In genomic region chr17:40178021-40178601, GRCh38 we compare ENCODE assay signal across 8 cellular contexts. TPM values are rescaled to one million over a fixed set of nuclear protein-coding genes. Genes with fewer than 3 reads are reported as not detected.
DNase-seq lines count a peak whose midpoint lies in the region; ATAC-seq and TF ChIP-seq lines count a peak whose summit lies in the region.

No MANE protein-coding gene starts in this region.

- no peaks in the 10 kb centered on the region for H3K27me3 ChIP-seq in cardiac muscle cell
- H3K27me3 ChIP-seq in colonic mucosa, result no peaks in the 10 kb centered on the region
- no peaks in the 10 kb centered on the region for H3K27me3 ChIP-seq in mucosa of stomach (ENCODE audit: control insufficient read depth, insufficient read depth, low read length)
- H3K27me3 ChIP-seq in vagina, result no peaks in the 10 kb centered on the region

- DNase-seq in cardiac muscle cell (ENCODE audit: low read depth in 1 of 2, low spot score in 1 of 2) (peak in 1 of 2 donors; percentile 39), left ventricle myocardium superior (no peak), colonic mucosa (peak; percentile 33), vagina (ENCODE audit: extremely low spot score in 2 of 2) (no peak), NCI-H774 (lab: John Stamatoyannopoulos, UW) (no peak), DMS79 (lab: John Stamatoyannopoulos, UW) (no peak)
- no peak for DNase-seq in activated CD4-positive, CD25-positive, alpha-beta regulatory T cell treated with anti-CD3 and anti-CD28 coated beads, Interleukin-2, amount 50 U/mL, for 72 hours

- no peak for TF ChIP-seq CTCF in cardiac muscle cell (IDR thresholded peaks at IDR 0.05; ENCODE audit: low read depth, low read length)
- no peak for TF ChIP-seq CTCF in colonic mucosa (IDR thresholded peaks at IDR 0.05)
- TF ChIP-seq CTCF in vagina (IDR thresholded peaks at IDR 0.05), result no peak

- ATAC-seq in left ventricle myocardium superior, result no peak

- H3K4me1 ChIP-seq in cardiac muscle cell (ENCODE audit: low read depth) (peaks cover 13% of the 10 kb centered on the region), colonic mucosa (peaks cover 11% of the 10 kb centered on the region), mucosa of stomach (ENCODE audit: control insufficient read depth, insufficient read depth, low read length) (peaks cover 48% of the 10 kb centered on the region), vagina (peaks cover 29% of the 10 kb centered on the region)

- no peaks in the 10 kb centered on the region for H3K9me3 ChIP-seq in cardiac muscle cell (ENCODE audit: low read depth)
- no peaks in the 10 kb centered on the region for H3K9me3 ChIP-seq in colonic mucosa
- no peaks in the 10 kb centered on the region for H3K9me3 ChIP-seq in mucosa of stomach (ENCODE audit: control insufficient read depth, low read length)
- no peaks in the 10 kb centered on the region for H3K9me3 ChIP-seq in vagina

- H3K27ac ChIP-seq in cardiac muscle cell (no peak overlapping the region), colonic mucosa (peak overlapping the region; percentile 86), vagina (peak overlapping the region; percentile 74)

- no peak for TF ChIP-seq POLR2A in vagina (IDR thresholded peaks at IDR 0.05)

- intact Hi-C loops in left ventricle myocardium superior (cut with micrococcal nuclease), result no loop called here
- intact Hi-C loops in colonic mucosa (cut with DNase I), result no loop called here
- intact Hi-C loops in vagina (cut with DNase I), result loop anchor here (10.0 kb wide), 1 partner anchor 113 kb away; the partner anchor contains the start of gene THRA

- peak overlapping the region; percentile 58 to 88 for H3K9ac ChIP-seq in colonic mucosa (ENCODE audit: low read depth in 2 of 2, low read length in 2 of 2)
- H3K9ac ChIP-seq in mucosa of stomach (ENCODE audit: low read length), result peak overlapping the region; percentile 81

- H3K4me3 ChIP-seq in cardiac muscle cell (peak overlapping the region; percentile 41), colonic mucosa (peak overlapping the region; percentile 48), mucosa of stomach (ENCODE audit: low read length) (peak overlapping the region; percentile 66), vagina (peak overlapping the region; percentile 73)

- H3K36me3 ChIP-seq in cardiac muscle cell, result no peaks in the 10 kb centered on the region
- H3K36me3 ChIP-seq in colonic mucosa, result no peaks in the 10 kb centered on the region
- no peaks in the 10 kb centered on the region for H3K36me3 ChIP-seq in mucosa of stomach (ENCODE audit: control insufficient read depth, insufficient read depth, low read length)
- H3K36me3 ChIP-seq in vagina, result peaks cover 0 to 6% of the 10 kb centered on the region in 2 donors

RNA-seq across cellular contexts. Expression of gene RAPGEFL1, which starts 0.8 kb away (rescaled TPM):
- total RNA-seq in cardiac muscle cell (7.1 and 12.2 TPM in 2 replicates), left ventricle myocardium superior (3.8 TPM), colonic mucosa (100 to 1,000 TPM in 1 of 2 donors, 10 to 100 TPM in 1; 98.2 to 108 TPM), vagina (144 TPM)
- 10.1 and 10.6 TPM in 2 replicates for polyA plus RNA-seq in cardiac muscle cell

RNA-seq across cellular contexts. Expression of gene CASC3, which starts 37.8 kb away (rescaled TPM):
- 32.5 and 49.9 TPM in 2 replicates for total RNA-seq in cardiac muscle cell
- polyA plus RNA-seq in cardiac muscle cell, result 54.6 and 95.1 TPM in 2 replicates
- 48.1 TPM for total RNA-seq in left ventricle myocardium superior
- 10 to 100 TPM; 53.8 to 55.3 TPM for total RNA-seq in colonic mucosa
- total RNA-seq in vagina, result 40.0 TPM

RNA-seq across cellular contexts. Expression of gene WIPF2, which starts 41.0 kb away (rescaled TPM):
- total RNA-seq in cardiac muscle cell (7.1 and 9.5 TPM in 2 replicates), left ventricle myocardium superior (11.3 TPM), colonic mucosa (10 to 100 TPM; 34.5 to 42.0 TPM), vagina (10.6 TPM)
- 20.0 and 21.8 TPM in 2 replicates for polyA plus RNA-seq in cardiac muscle cell

RNA-seq across cellular contexts. Expression of gene MSL1, which starts 56.3 kb away (rescaled TPM):
- total RNA-seq in cardiac muscle cell, result 96.8 and 104 TPM in 2 replicates
- 27.3 and 33.2 TPM in 2 replicates for polyA plus RNA-seq in cardiac muscle cell
- total RNA-seq in left ventricle myocardium superior, result 49.1 TPM
- 10 to 100 TPM; 77.0 to 81.0 TPM for total RNA-seq in colonic mucosa
- total RNA-seq in vagina, result 62.4 TPM
